Comparison of ENCODE assay signal across 1 cellular context in the genomic region with DNA sequence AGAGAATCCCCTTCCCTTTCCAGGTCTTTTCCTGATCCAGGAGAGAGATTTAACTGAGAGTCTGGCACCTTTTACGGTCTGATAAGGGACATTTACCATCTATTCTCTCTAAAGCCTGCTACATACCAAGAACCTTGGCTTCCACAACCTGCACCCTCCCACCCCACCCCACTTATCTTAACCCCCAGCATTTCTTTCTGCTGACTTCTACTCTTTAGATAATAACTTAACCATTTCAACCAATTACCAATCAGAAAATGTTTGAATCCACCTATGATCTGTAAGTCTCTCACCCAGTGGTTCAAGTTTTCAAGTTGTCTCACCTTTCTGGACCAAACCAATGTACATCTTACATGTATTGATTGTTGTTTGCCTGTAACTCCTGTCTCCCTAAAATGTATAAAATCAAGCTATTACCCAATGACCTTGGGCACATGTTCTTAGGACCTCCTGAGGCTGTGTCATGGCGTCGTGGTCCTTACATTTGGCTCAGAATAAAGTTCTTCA.
TF ChIP-seq lines count a peak whose summit lies in the region.

No MANE protein-coding gene starts in this region.

TF ChIP-seq in K562, 482 proteins besides CTCF, POLR2A, EP300 and RAD21 (continued from another document and continues in another):
- TF ChIP-seq, protein P1, sequence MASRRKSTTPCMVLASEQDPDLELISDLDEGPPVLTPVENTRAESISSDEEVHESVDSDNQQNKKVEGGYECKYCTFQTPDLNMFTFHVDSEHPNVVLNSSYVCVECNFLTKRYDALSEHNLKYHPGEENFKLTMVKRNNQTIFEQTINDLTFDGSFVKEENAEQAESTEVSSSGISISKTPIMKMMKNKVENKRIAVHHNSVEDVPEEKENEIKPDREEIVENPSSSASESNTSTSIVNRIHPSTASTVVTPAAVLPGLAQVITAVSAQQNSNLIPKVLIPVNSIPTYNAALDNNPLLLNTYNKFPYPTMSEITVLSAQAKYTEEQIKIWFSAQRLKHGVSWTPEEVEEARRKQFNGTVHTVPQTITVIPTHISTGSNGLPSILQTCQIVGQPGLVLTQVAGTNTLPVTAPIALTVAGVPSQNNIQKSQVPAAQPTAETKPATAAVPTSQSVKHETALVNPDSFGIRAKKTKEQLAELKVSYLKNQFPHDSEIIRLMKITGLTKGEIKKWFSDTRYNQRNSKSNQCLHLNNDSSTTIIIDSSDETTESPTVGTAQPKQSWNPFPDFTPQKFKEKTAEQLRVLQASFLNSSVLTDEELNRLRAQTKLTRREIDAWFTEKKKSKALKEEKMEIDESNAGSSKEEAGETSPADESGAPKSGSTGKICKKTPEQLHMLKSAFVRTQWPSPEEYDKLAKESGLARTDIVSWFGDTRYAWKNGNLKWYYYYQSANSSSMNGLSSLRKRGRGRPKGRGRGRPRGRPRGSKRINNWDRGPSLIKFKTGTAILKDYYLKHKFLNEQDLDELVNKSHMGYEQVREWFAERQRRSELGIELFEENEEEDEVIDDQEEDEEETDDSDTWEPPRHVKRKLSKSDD (conservative IDR thresholded peaks at IDR 0.05; ENCODE audit: low read length) = no peak
- TF ChIP-seq EZH2 (IDR thresholded peaks at IDR 0.05; ENCODE audit: borderline replicate concordance, low read depth, low read length) = no peak
- TF ChIP-seq KHSRP (IDR thresholded peaks at IDR 0.05) = no peak
- TF ChIP-seq RBBP5 (IDR thresholded peaks at IDR 0.05; ENCODE audit: borderline replicate concordance, insufficient read depth, low read length, poor library complexity, severe bottlenecking) = no peak
- TF ChIP-seq GTF2F1 (IDR thresholded peaks at IDR 0.05; ENCODE audit: low read depth, low read length) = no peak
- TF ChIP-seq TRIM24 (IDR thresholded peaks at IDR 0.05) = peak; percentile 43 to 62; a peak in 2 of 4 replicates
- TF ChIP-seq ESRRA (IDR thresholded peaks at IDR 0.05; ENCODE audit: borderline replicate concordance, low read depth) = peak; percentile 47; the same call in 1 of the 2 replicates
- TF ChIP-seq, protein P2, sequence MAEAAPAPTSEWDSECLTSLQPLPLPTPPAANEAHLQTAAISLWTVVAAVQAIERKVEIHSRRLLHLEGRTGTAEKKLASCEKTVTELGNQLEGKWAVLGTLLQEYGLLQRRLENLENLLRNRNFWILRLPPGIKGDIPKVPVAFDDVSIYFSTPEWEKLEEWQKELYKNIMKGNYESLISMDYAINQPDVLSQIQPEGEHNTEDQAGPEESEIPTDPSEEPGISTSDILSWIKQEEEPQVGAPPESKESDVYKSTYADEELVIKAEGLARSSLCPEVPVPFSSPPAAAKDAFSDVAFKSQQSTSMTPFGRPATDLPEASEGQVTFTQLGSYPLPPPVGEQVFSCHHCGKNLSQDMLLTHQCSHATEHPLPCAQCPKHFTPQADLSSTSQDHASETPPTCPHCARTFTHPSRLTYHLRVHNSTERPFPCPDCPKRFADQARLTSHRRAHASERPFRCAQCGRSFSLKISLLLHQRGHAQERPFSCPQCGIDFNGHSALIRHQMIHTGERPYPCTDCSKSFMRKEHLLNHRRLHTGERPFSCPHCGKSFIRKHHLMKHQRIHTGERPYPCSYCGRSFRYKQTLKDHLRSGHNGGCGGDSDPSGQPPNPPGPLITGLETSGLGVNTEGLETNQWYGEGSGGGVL (CRISPR knock-in tag; IDR thresholded peaks at IDR 0.05) = no peak
- TF ChIP-seq ZBTB1 (CRISPR knock-in tag; IDR thresholded peaks at IDR 0.05; ENCODE audit: borderline replicate concordance, low read depth) = no peak
- 0 out of 4 replicates have a peak, but pooled peaks of 1 of the 2 experiments have one; percentile 31 for TF ChIP-seq TBL1XR1 (IDR thresholded peaks at IDR 0.05; ENCODE audit: low read length in 2 of 2)
- TF ChIP-seq YY1 (IDR thresholded peaks at IDR 0.05; ENCODE audit: borderline replicate concordance in 1 of 3, control insufficient read depth in 1 of 3, extremely low read depth in 1 of 3, insufficient read depth in 3 of 3, insufficient read length in 1 of 3, insufficient replicate concordance in 2 of 3, low read depth in 1 of 3, low read length in 2 of 3) = peak in 1 of 3 experiments; percentile 59
- TF ChIP-seq PML (IDR thresholded peaks at IDR 0.05; ENCODE audit: low read length) = peak; percentile 66
- TF ChIP-seq SOX6 (IDR thresholded peaks at IDR 0.05) = peak; percentile 31; the same call in 1 of the 2 replicates
- TF ChIP-seq, protein P3, sequence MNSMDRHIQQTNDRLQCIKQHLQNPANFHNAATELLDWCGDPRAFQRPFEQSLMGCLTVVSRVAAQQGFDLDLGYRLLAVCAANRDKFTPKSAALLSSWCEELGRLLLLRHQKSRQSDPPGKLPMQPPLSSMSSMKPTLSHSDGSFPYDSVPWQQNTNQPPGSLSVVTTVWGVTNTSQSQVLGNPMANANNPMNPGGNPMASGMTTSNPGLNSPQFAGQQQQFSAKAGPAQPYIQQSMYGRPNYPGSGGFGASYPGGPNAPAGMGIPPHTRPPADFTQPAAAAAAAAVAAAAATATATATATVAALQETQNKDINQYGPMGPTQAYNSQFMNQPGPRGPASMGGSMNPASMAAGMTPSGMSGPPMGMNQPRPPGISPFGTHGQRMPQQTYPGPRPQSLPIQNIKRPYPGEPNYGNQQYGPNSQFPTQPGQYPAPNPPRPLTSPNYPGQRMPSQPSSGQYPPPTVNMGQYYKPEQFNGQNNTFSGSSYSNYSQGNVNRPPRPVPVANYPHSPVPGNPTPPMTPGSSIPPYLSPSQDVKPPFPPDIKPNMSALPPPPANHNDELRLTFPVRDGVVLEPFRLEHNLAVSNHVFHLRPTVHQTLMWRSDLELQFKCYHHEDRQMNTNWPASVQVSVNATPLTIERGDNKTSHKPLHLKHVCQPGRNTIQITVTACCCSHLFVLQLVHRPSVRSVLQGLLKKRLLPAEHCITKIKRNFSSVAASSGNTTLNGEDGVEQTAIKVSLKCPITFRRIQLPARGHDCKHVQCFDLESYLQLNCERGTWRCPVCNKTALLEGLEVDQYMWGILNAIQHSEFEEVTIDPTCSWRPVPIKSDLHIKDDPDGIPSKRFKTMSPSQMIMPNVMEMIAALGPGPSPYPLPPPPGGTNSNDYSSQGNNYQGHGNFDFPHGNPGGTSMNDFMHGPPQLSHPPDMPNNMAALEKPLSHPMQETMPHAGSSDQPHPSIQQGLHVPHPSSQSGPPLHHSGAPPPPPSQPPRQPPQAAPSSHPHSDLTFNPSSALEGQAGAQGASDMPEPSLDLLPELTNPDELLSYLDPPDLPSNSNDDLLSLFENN (IDR thresholded peaks at IDR 0.05; ENCODE audit: low read depth in 2 of 2, low read length in 2 of 2) = no peak
- TF ChIP-seq IFI16 (CRISPR knock-in tag; IDR thresholded peaks at IDR 0.05) = no peak
- no peak for TF ChIP-seq MIER1 (IDR thresholded peaks at IDR 0.05; ENCODE audit: low read depth)
- TF ChIP-seq CHD2 (IDR thresholded peaks at IDR 0.05; ENCODE audit: low read depth, low read length) = no peak
- TF ChIP-seq TCF3 (CRISPR knock-in tag; IDR thresholded peaks at IDR 0.05) = peak; percentile 81
- TF ChIP-seq, protein P4, sequence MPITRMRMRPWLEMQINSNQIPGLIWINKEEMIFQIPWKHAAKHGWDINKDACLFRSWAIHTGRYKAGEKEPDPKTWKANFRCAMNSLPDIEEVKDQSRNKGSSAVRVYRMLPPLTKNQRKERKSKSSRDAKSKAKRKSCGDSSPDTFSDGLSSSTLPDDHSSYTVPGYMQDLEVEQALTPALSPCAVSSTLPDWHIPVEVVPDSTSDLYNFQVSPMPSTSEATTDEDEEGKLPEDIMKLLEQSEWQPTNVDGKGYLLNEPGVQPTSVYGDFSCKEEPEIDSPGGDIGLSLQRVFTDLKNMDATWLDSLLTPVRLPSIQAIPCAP (CRISPR knock-in tag; IDR thresholded peaks at IDR 0.05; ENCODE audit: borderline replicate concordance) = no peak
- no peak for TF ChIP-seq ZC3H8 (IDR thresholded peaks at IDR 0.05)
- TF ChIP-seq NFRKB (IDR thresholded peaks at IDR 0.05; ENCODE audit: low read depth) = no peak
- no peak for TF ChIP-seq FOXP1 (CRISPR knock-in tag; IDR thresholded peaks at IDR 0.05)
- TF ChIP-seq, protein P5, sequence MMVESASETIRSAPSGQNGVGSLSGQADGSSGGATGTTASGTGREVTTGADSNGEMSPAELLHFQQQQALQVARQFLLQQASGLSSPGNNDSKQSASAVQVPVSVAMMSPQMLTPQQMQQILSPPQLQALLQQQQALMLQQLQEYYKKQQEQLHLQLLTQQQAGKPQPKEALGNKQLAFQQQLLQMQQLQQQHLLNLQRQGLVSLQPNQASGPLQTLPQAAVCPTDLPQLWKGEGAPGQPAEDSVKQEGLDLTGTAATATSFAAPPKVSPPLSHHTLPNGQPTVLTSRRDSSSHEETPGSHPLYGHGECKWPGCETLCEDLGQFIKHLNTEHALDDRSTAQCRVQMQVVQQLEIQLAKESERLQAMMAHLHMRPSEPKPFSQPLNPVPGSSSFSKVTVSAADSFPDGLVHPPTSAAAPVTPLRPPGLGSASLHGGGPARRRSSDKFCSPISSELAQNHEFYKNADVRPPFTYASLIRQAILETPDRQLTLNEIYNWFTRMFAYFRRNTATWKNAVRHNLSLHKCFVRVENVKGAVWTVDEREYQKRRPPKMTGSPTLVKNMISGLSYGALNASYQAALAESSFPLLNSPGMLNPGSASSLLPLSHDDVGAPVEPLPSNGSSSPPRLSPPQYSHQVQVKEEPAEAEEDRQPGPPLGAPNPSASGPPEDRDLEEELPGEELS (CRISPR knock-in tag; IDR thresholded peaks at IDR 0.05; ENCODE audit: borderline replicate concordance) = no peak
- TF ChIP-seq NR2C2 (CRISPR knock-in tag; IDR thresholded peaks at IDR 0.05) = no peak
- no peak for TF ChIP-seq NR2C2 (tag; IDR thresholded peaks at IDR 0.05)
- TF ChIP-seq, protein P6, sequence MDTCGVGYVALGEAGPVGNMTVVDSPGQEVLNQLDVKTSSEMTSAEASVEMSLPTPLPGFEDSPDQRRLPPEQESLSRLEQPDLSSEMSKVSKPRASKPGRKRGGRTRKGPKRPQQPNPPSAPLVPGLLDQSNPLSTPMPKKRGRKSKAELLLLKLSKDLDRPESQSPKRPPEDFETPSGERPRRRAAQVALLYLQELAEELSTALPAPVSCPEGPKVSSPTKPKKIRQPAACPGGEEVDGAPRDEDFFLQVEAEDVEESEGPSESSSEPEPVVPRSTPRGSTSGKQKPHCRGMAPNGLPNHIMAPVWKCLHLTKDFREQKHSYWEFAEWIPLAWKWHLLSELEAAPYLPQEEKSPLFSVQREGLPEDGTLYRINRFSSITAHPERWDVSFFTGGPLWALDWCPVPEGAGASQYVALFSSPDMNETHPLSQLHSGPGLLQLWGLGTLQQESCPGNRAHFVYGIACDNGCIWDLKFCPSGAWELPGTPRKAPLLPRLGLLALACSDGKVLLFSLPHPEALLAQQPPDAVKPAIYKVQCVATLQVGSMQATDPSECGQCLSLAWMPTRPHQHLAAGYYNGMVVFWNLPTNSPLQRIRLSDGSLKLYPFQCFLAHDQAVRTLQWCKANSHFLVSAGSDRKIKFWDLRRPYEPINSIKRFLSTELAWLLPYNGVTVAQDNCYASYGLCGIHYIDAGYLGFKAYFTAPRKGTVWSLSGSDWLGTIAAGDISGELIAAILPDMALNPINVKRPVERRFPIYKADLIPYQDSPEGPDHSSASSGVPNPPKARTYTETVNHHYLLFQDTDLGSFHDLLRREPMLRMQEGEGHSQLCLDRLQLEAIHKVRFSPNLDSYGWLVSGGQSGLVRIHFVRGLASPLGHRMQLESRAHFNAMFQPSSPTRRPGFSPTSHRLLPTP (IDR thresholded peaks at IDR 0.05; ENCODE audit: borderline replicate concordance, extremely low read depth, insufficient read length) = no peak
- TF ChIP-seq, protein P7, sequence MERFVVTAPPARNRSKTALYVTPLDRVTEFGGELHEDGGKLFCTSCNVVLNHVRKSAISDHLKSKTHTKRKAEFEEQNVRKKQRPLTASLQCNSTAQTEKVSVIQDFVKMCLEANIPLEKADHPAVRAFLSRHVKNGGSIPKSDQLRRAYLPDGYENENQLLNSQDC (CRISPR knock-in tag; IDR thresholded peaks at IDR 0.05) = no peak
- TF ChIP-seq PHB2 (IDR thresholded peaks at IDR 0.05; ENCODE audit: low read depth) = peak; percentile 62; the same call in 1 of the 2 replicates
- TF ChIP-seq RCOR1 (IDR thresholded peaks at IDR 0.05; ENCODE audit: borderline replicate concordance in 1 of 2, low read depth in 2 of 2, low read length in 2 of 2) = peak in 1 of 2 experiments; percentile 67; a peak in 1 of 4 replicates
- TF ChIP-seq NFE2 (IDR thresholded peaks at IDR 0.05; ENCODE audit: low read depth) = no peak
- no peak for TF ChIP-seq NFATC3 (IDR thresholded peaks at IDR 0.05)
- no peak for TF ChIP-seq POU5F1 (IDR thresholded peaks at IDR 0.05; ENCODE audit: borderline replicate concordance, low read depth, low read length, partially characterized antibody)
- TF ChIP-seq FUS (optimal IDR thresholded peaks at IDR 0.05; ENCODE audit: low read depth, low read length) = no peak
